In genomic region chr17:41659813-41660212, GRCh38 we compare ENCODE assay signal across 18 cellular contexts. TPM values are rescaled to one million over a fixed set of nuclear protein-coding genes. Genes with fewer than 3 reads are reported as not detected.
DNase-seq lines count a peak whose midpoint lies in the region; ATAC-seq, FAIRE-seq and TF ChIP-seq lines count a peak whose summit lies in the region.
"Had no signal": no experiment of that assay in that cellular context is flagged by ENCODE, and none has a peak within 500 bp of the region (broad histone marks: within the 10 kb centered on the region; RNA-seq: fewer than 3 reads in every experiment).

No MANE protein-coding gene starts in this region.

- no peak overlapping the region for H3K4ac ChIP-seq in mesenchymal stem cell (ENCODE audit: low read depth in 1 of 2, low read length in 2 of 2)

- TF ChIP-seq CTCF in GM12878 (IDR thresholded peaks at IDR 0.05 in 2 of 3, conservative IDR thresholded peaks at IDR 0.05 in 1 of 3; ENCODE audit: control insufficient read depth in 2 of 3, extremely low read depth in 1 of 3, insufficient read depth in 1 of 3, low read depth in 3 of 3, low read length in 3 of 3) (no peak), type B pancreatic cell (conservative IDR thresholded peaks at IDR 0.05) (no peak), SK-N-SH (IDR thresholded peaks at IDR 0.05) (no peak)

- H3K36me3 ChIP-seq in GM12878 (ENCODE audit: control insufficient read depth in 2 of 2, insufficient read depth in 2 of 2, low read length in 1 of 2) = no peaks in the 10 kb centered on the region
- no peaks in the 10 kb centered on the region for H3K36me3 ChIP-seq in mesenchymal stem cell (ENCODE audit: control insufficient read depth in 1 of 2, insufficient read depth in 2 of 2, low read depth in 1 of 2, low read length in 2 of 2)
- no peaks in the 10 kb centered on the region for H3K36me3 ChIP-seq in SK-N-SH (replicated peaks in 1 of 2; ENCODE audit: control insufficient read depth in 1 of 2, insufficient read depth in 2 of 2, low read length in 1 of 2)

- H2AFZ ChIP-seq in GM12878 (ENCODE audit: control insufficient read depth, low read depth, low read length) = no peak overlapping the region
- H2AFZ ChIP-seq in mesenchymal stem cell (ENCODE audit: low read depth, low read length) = no peak overlapping the region
- H2AFZ ChIP-seq in SK-N-SH (ENCODE audit: low read depth) = no peak overlapping the region

- peak overlapping the region; percentile 28 for H4K91ac ChIP-seq in mesenchymal stem cell (ENCODE audit: low read length)

- RAD21 ChIA-PET in GM12878 (lab: Charles Lee; ENCODE audit: unreplicated experiment) = interaction anchor here (1.0 to 9.6 kb wide), 3 partner anchors 11 to 110 kb away, joined by 3 to 193 read pairs (median 6); no protein-coding TSS in a partner anchor

- no peaks in the 10 kb centered on the region for H3K79me1 ChIP-seq in mesenchymal stem cell (replicated peaks; ENCODE audit: low read length, poor library complexity, severe bottlenecking)

- no peaks in the 10 kb centered on the region for H3K36me3 Mint-ChIP-seq in type B pancreatic cell

- 18% methylated on average over 6 of the region's 6 CpGs for WGBS in GM12878 (ENCODE audit: insufficient coverage, insufficient replicate concordance, low lambda C conversion rate, missing lambda C conversion rate)
- WGBS in mesenchymal stem cell = 88% methylated on average over 6 of the region's 6 CpGs
- WGBS in SK-N-SH (ENCODE audit: low lambda C conversion rate) = 88% methylated on average over 5 of the region's 6 CpGs

- H3K9me2 ChIP-seq in SK-N-SH = no peaks in the 10 kb centered on the region

- no peak overlapping the region for H2BK120ac ChIP-seq in mesenchymal stem cell (ENCODE audit: low read depth, low read length)

- BruUV-seq in GM12878 (replicated peaks; lab: Mats Ljungman, UMichigan) = no TSS peak

- no peak for ATAC-seq in GM12878
- ATAC-seq in GM19397 (IDR thresholded peaks at IDR 0.05; ENCODE audit: unreplicated experiment) = no peak
- no peak for ATAC-seq in HG03442 (IDR thresholded peaks at IDR 0.05; ENCODE audit: unreplicated experiment)

- H2BK5ac ChIP-seq in mesenchymal stem cell (ENCODE audit: low read depth, low read length, poor library complexity, severe bottlenecking) = no peak overlapping the region

- DNase-seq in NCI-H526 treated with DMSO at 0.1 percent for 48 hours (lab: John Stamatoyannopoulos, UW) (peak; percentile 94), GM12878 (ENCODE audit: low read depth, low spot score) (no peak), mesenchymal stem cell (no peak), type B pancreatic cell (ENCODE audit: extremely low spot score, unreplicated experiment) (no peak), SK-N-SH (no peak), NCI-H82 treated with DMSO at 0.1 percent for 48 hours (lab: John Stamatoyannopoulos, UW; ENCODE audit: unreplicated experiment) (no peak)
- DNase-seq: C1 segment of cervical spinal cord; DMS 273 treated with DMSO at 0.1 percent for 48 hours; H9; NCI-H1436; NCI-H2081 treated with DMSO at 0.1 percent for 48 hours; NCI-H524 treated with DMSO at 0.1 percent for 48 hours; NK-92 treated with Interleukin-12 subunit alpha and Interleukin-12 subunit beta, amount 100 ng/mL, for 24 hours; OCI-M1 had no signal

- H3K18ac ChIP-seq in mesenchymal stem cell (ENCODE audit: low read depth in 1 of 2, low read length in 2 of 2) = no peak overlapping the region

- no peak overlapping the region for H3K4me2 ChIP-seq in GM12878 (ENCODE audit: control insufficient read depth, insufficient read depth)
- no peak overlapping the region for H3K4me2 ChIP-seq in mesenchymal stem cell (ENCODE audit: low read length, poor library complexity, severe bottlenecking)
- no peak overlapping the region for H3K4me2 ChIP-seq in SK-N-SH

- H3K4me3 ChIP-seq in GM12878 = no peak overlapping the region
- H3K4me3 ChIP-seq in mesenchymal stem cell (ENCODE audit: insufficient read depth in 1 of 2, low read depth in 1 of 2, low read length in 2 of 2) = no peak overlapping the region
- no peak overlapping the region for H3K4me3 ChIP-seq in SK-N-SH (ENCODE audit: low read depth in 2 of 2, low read length in 1 of 2)

- H3K79me2 ChIP-seq in GM12878 (ENCODE audit: control insufficient read depth, insufficient read depth, low read length) (no peaks in the 10 kb centered on the region), SK-N-SH (ENCODE audit: insufficient read depth) (no peaks in the 10 kb centered on the region)

- H3K9ac ChIP-seq in GM12878 (ENCODE audit: control insufficient read depth, insufficient read depth, low read length) = no peak overlapping the region
- H3K9ac ChIP-seq in mesenchymal stem cell (ENCODE audit: low read length) = no peak overlapping the region
- no peak overlapping the region for H3K9ac ChIP-seq in SK-N-SH

- no peak overlapping the region for H3K23ac ChIP-seq in mesenchymal stem cell (ENCODE audit: low read length in 2 of 2)

- no peak overlapping the region for H4K8ac ChIP-seq in mesenchymal stem cell (ENCODE audit: low read length)

- no peak for FAIRE-seq in GM12878 (lab: Jason Lieb, UNC)

- H3K14ac ChIP-seq in mesenchymal stem cell (ENCODE audit: low read length in 2 of 2) = no peak overlapping the region

- SMC1A ChIA-PET in GM12878 (lab: Charles Lee; ENCODE audit: uncharacterized antibody, unreplicated experiment) = interaction anchor here (0.8 to 2.9 kb wide), 2 partner anchors 10 to 1242 kb away, joined by 3 to 24 read pairs; partner anchors contain the start of gene TOP2A

- no peak overlapping the region for H2AK5ac ChIP-seq in mesenchymal stem cell (ENCODE audit: low read length, severe bottlenecking)

- H3K9me3 Mint-ChIP-seq in type B pancreatic cell = no peaks in the 10 kb centered on the region
- H3K9me3 Mint-ChIP-seq: H9 had no signal

- CTCF ChIA-PET in GM12878 (lab: Yijun Ruan, JAX) = interaction anchor here (0.5 to 12.0 kb wide), 9 partner anchors 10 to 750 kb away, joined by 3 to 420 read pairs (median 3); no protein-coding TSS in a partner anchor
- CTCF ChIA-PET in SK-N-SH (lab: Yijun Ruan, JAX) = interaction anchor here (0.6 to 13.9 kb wide), 8 partner anchors 13 to 841 kb away, joined by 3 to 534 read pairs (median 32); no protein-coding TSS in a partner anchor

- no peaks in the 10 kb centered on the region for H3F3A ChIP-seq in SK-N-SH (replicated peaks; ENCODE audit: insufficient read depth)

- no peak for TF ChIP-seq POLR2A in GM12878 (IDR thresholded peaks at IDR 0.05; ENCODE audit: low read depth, low read length)

- H3K27me3 Mint-ChIP-seq in type B pancreatic cell = no peaks in the 10 kb centered on the region

- H3K4me1 ChIP-seq in GM12878 (ENCODE audit: control insufficient read depth, insufficient read depth, low read length) (no peaks in the 10 kb centered on the region; the same call in 1 of the 2 replicates), mesenchymal stem cell (ENCODE audit: control insufficient read depth, insufficient read depth, low read depth, low read length) (peaks cover 17% of the 10 kb centered on the region), SK-N-SH (ENCODE audit: control insufficient read depth in 1 of 2, insufficient read depth in 2 of 2, low read depth in 1 of 2, low read length in 1 of 2) (no peaks in the 10 kb centered on the region; a peak in 1 of 4 replicates)

- H2BK15ac ChIP-seq in mesenchymal stem cell (ENCODE audit: low read depth, poor library complexity, severe bottlenecking) = no peak overlapping the region

- no peak overlapping the region for H2BK12ac ChIP-seq in mesenchymal stem cell (ENCODE audit: low read length in 2 of 2)

- POLR2A ChIA-PET in GM12878 (lab: Charles Lee) = no interaction called here
- POLR2A ChIA-PET in SK-N-SH (lab: Yijun Ruan, JAX) = no interaction called here

- peak overlapping the region; percentile 67 for H3K27ac Mint-ChIP-seq in type B pancreatic cell

- H3K27ac ChIP-seq in GM12878 (ENCODE audit: control insufficient read depth, insufficient read depth) (no peak overlapping the region), mesenchymal stem cell (ENCODE audit: low read length, poor library complexity, severe bottlenecking) (no peak overlapping the region), SK-N-SH (ENCODE audit: low read depth in 2 of 2, low read length in 1 of 2) (no peak overlapping the region)

- TF ChIP-seq RAD21 in GM12878 (IDR thresholded peaks at IDR 0.05; ENCODE audit: insufficient read depth, low read depth, low read length) = no peak
- TF ChIP-seq RAD21 in SK-N-SH (IDR thresholded peaks at IDR 0.05; ENCODE audit: low read length) = no peak

- in situ Hi-C loops in GM12878 (cut with MboI) = loop anchor here (5.0 to 10.0 kb wide), 4 partner anchors 113 to 1045 kb away; no protein-coding TSS in a partner anchor

- H4K20me1 ChIP-seq in GM12878 (ENCODE audit: control insufficient read depth, insufficient read depth) (no peaks in the 10 kb centered on the region), SK-N-SH (ENCODE audit: insufficient read depth) (no peaks in the 10 kb centered on the region)

- H3K4me3 Mint-ChIP-seq in type B pancreatic cell = no peak overlapping the region
- H3K4me3 Mint-ChIP-seq: H9 had no signal

- TF ChIP-seq EP300 in GM12878 (IDR thresholded peaks at IDR 0.05; ENCODE audit: borderline replicate concordance in 1 of 2, control insufficient read depth in 1 of 2, low read depth in 2 of 2, low read length in 2 of 2) = no peak
- no peak for TF ChIP-seq EP300 in SK-N-SH (IDR thresholded peaks at IDR 0.05; ENCODE audit: borderline replicate concordance in 1 of 2, low read depth in 1 of 2, low read length in 1 of 2)

- intact Hi-C loops in GM12878 (cut with micrococcal nuclease; ENCODE audit: unreplicated experiment) = loop anchor here (5.0 kb wide), 4 partner anchors 68 to 858 kb away; no protein-coding TSS in a partner anchor

- H3K9me3 ChIP-seq in GM12878 (replicated peaks; ENCODE audit: control insufficient read depth, insufficient read depth, low read length) (no peaks in the 10 kb centered on the region), mesenchymal stem cell (ENCODE audit: control insufficient read depth, low read length) (no peaks in the 10 kb centered on the region), SK-N-SH (no peaks in the 10 kb centered on the region)

- peaks cover 12% of the 10 kb centered on the region for H3K4me1 Mint-ChIP-seq in type B pancreatic cell (ENCODE audit: unreplicated experiment)

- no peaks in the 10 kb centered on the region; a peak in 1 of 4 replicates for H3K27me3 ChIP-seq in GM12878 (replicated peaks in 1 of 2; ENCODE audit: control insufficient read depth in 2 of 2, insufficient read depth in 2 of 2, low read length in 1 of 2)
- H3K27me3 ChIP-seq in mesenchymal stem cell (ENCODE audit: control insufficient read depth in 1 of 2, insufficient read depth in 1 of 2, low read length in 2 of 2) = peaks cover 0 to 25% of the 10 kb centered on the region in 2 experiments
- no peaks in the 10 kb centered on the region; the same call in 1 of the 2 replicates for H3K27me3 ChIP-seq in SK-N-SH (ENCODE audit: insufficient read depth)

RNA-seq across cellular contexts. Expression of gene EIF1, which starts 28.9 kb away (rescaled TPM):
- 163 and 168 TPM in 2 replicates for total RNA-seq in GM12878 (2013; cell fraction: nucleolus; rRNA removed)
- total RNA-seq in GM12878 (2014; rRNA removed) (51.0 and 52.6 TPM in 2 replicates), GM12878 (2014; rRNA removed; fragmentation: Illumina TruSeq; extraction: Trizol) (39.4 and 46.7 TPM in 2 replicates), GM12878 (2021) (594 and 609 TPM in 2 replicates), type B pancreatic cell (ENCODE audit: low replicate concordance) (677 and 972 TPM in 2 replicates)
- polyA plus RNA-seq in GM12878 (2011; ENCODE audit: low read depth) = 318 TPM
- polyA plus RNA-seq in GM12878 (2011; rRNA removed) (367 TPM in 2 replicates), GM12878 (2014; fragmentation: Illumina TruSeq; extraction: Trizol) (325 and 382 TPM in 2 replicates), GM12878 (2014; fragmentation: Nextera tagmentation; extraction: Ambion mirVana) (100 to 1,000 TPM; 670 to 687 TPM), GM12878 (2014; rRNA removed) (144 and 168 TPM in 2 replicates), GM12878 (2016; fragmentation: Nextera tagmentation; extraction: Ambion mirVana) (100 to 1,000 TPM; 776 to 815 TPM), SK-N-SH (2012; rRNA removed) (300 and 336 TPM in 2 replicates)
- polyA plus RNA-seq in GM12878 (2011; cell fraction: cytosol; rRNA removed) = 104 and 156 TPM in 2 replicates
- 149 and 225 TPM in 2 replicates for polyA plus RNA-seq in GM12878 (2011; cell fraction: nucleus; rRNA removed)
- 834 and 1,158 TPM in 2 replicates for polyA plus RNA-seq in GM12878 (2012)
- 85.1 and 108 TPM in 2 replicates for polyA minus RNA-seq in GM12878 (2011; rRNA and poly(A)+ RNA removed)
- 86.3 and 100 TPM in 2 replicates for polyA minus RNA-seq in GM12878 (2011; cell fraction: cytosol; rRNA and poly(A)+ RNA removed)
- polyA minus RNA-seq in GM12878 (2011; cell fraction: nucleus; rRNA and poly(A)+ RNA removed) = 136 and 167 TPM in 2 replicates
- 1,039 TPM for polyA plus RNA-seq in mesenchymal stem cell (2013, experiment 1 of 2)
- polyA plus RNA-seq in mesenchymal stem cell (2013, experiment 2 of 2) = 1,049 TPM
- 360 and 565 TPM in 2 replicates for polyA plus RNA-seq in SK-N-SH (2012; cell fraction: cytosol; rRNA removed)
- 300 and 460 TPM in 2 replicates for polyA plus RNA-seq in SK-N-SH (2012; cell fraction: nucleus; rRNA removed)

RNA-seq across cellular contexts. Expression of gene KRT17, which starts 35.4 kb away (rescaled TPM):
- total RNA-seq in GM12878 (2013; cell fraction: nucleolus; rRNA removed) = 0.98 TPM in 1 of 2 replicates, not detected in the other
- total RNA-seq in GM12878 (2014; rRNA removed) (1.4 and 3.7 TPM in 2 replicates), GM12878 (2014; rRNA removed; fragmentation: Illumina TruSeq; extraction: Trizol) (2.4 and 2.7 TPM in 2 replicates), GM12878 (2021) (2.4 and 2.7 TPM in 2 replicates), type B pancreatic cell (ENCODE audit: low replicate concordance) (512 and 3,327 TPM in 2 replicates)
- 1.4 TPM for polyA plus RNA-seq in GM12878 (2011; ENCODE audit: low read depth)
- polyA plus RNA-seq in GM12878 (2011; rRNA removed) (13.5 and 30.0 TPM in 2 replicates), GM12878 (2014; fragmentation: Illumina TruSeq; extraction: Trizol) (1.9 TPM in 1 of 2 replicates, not detected in the other), GM12878 (2014; fragmentation: Nextera tagmentation; extraction: Ambion mirVana) (1 to 10 TPM in 1 of 2 experiments, under 1 TPM in 1; 0.47 to 1.4 TPM), GM12878 (2014; rRNA removed) (4.0 and 6.3 TPM in 2 replicates), GM12878 (2016; fragmentation: Nextera tagmentation; extraction: Ambion mirVana) (1 to 10 TPM; 4.2 to 5.5 TPM), SK-N-SH (2012; rRNA removed) (0.19 and 0.39 TPM in 2 replicates)
- 36.6 and 56.3 TPM in 2 replicates for polyA plus RNA-seq in GM12878 (2011; cell fraction: cytosol; rRNA removed)
- 28.1 and 30.4 TPM in 2 replicates for polyA plus RNA-seq in GM12878 (2011; cell fraction: nucleus; rRNA removed)
- 2.2 and 2.3 TPM in 2 replicates for polyA plus RNA-seq in GM12878 (2012)
- polyA minus RNA-seq in GM12878 (2011; rRNA and poly(A)+ RNA removed) = 12.3 and 14.0 TPM in 2 replicates
- polyA minus RNA-seq in GM12878 (2011; cell fraction: cytosol; rRNA and poly(A)+ RNA removed) = 32.6 and 47.8 TPM in 2 replicates
- 3.9 and 9.0 TPM in 2 replicates for polyA minus RNA-seq in GM12878 (2011; cell fraction: nucleus; rRNA and poly(A)+ RNA removed)
- 0.10 TPM for polyA plus RNA-seq in mesenchymal stem cell (2013, experiment 1 of 2)
- polyA plus RNA-seq in mesenchymal stem cell (2013, experiment 2 of 2) = not detected
- polyA plus RNA-seq in SK-N-SH (2012; cell fraction: cytosol; rRNA removed) = 0.13 and 0.14 TPM in 2 replicates
- 0.23 TPM in 1 of 2 replicates, not detected in the other for polyA plus RNA-seq in SK-N-SH (2012; cell fraction: nucleus; rRNA removed)

RNA-seq across cellular contexts. Expression of gene KRT16, which starts 47.2 kb away (rescaled TPM):
- total RNA-seq in GM12878 (2013; cell fraction: nucleolus; rRNA removed) = not detected in 2 replicates
- not detected in 2 replicates for total RNA-seq in GM12878 (2014; rRNA removed)
- not detected in 2 replicates for total RNA-seq in GM12878 (2014; rRNA removed; fragmentation: Illumina TruSeq; extraction: Trizol)
- total RNA-seq in GM12878 (2021) = not detected in 2 replicates
- not detected for polyA plus RNA-seq in GM12878 (2011; ENCODE audit: low read depth)
- 0.07 TPM in 1 of 2 replicates, not detected in the other for polyA plus RNA-seq in GM12878 (2011; rRNA removed)
- polyA plus RNA-seq in GM12878 (2011; cell fraction: cytosol; rRNA removed) = not detected in 2 replicates
- polyA plus RNA-seq in GM12878 (2011; cell fraction: nucleus; rRNA removed) = not detected in 2 replicates
- polyA plus RNA-seq in GM12878 (2012) = not detected in 2 replicates
- not detected in 2 replicates for polyA plus RNA-seq in GM12878 (2014; fragmentation: Illumina TruSeq; extraction: Trizol)
- not detected for polyA plus RNA-seq in GM12878 (2014; fragmentation: Nextera tagmentation; extraction: Ambion mirVana)
- polyA plus RNA-seq in GM12878 (2014; rRNA removed) = not detected in 2 replicates
- polyA plus RNA-seq in GM12878 (2016; fragmentation: Nextera tagmentation; extraction: Ambion mirVana) = not detected
- not detected in 2 replicates for polyA minus RNA-seq in GM12878 (2011; rRNA and poly(A)+ RNA removed)
- polyA minus RNA-seq in GM12878 (2011; cell fraction: cytosol; rRNA and poly(A)+ RNA removed) = not detected in 2 replicates
- polyA minus RNA-seq in GM12878 (2011; cell fraction: nucleus; rRNA and poly(A)+ RNA removed) = not detected in 2 replicates
- not detected for polyA plus RNA-seq in mesenchymal stem cell (2013, experiment 1 of 2)
- polyA plus RNA-seq in mesenchymal stem cell (2013, experiment 2 of 2) = not detected
- total RNA-seq in type B pancreatic cell (ENCODE audit: low replicate concordance) = 1.5 and 9.2 TPM in 2 replicates
- not detected in 2 replicates for polyA plus RNA-seq in SK-N-SH (2012; rRNA removed)
- not detected in 2 replicates for polyA plus RNA-seq in SK-N-SH (2012; cell fraction: cytosol; rRNA removed)
- not detected in 2 replicates for polyA plus RNA-seq in SK-N-SH (2012; cell fraction: nucleus; rRNA removed)
- total RNA-seq: H9, LHCN-M2 had no signal

RNA-seq across cellular contexts. Expression of gene GAST, which starts 52.3 kb away (rescaled TPM):
- not detected in 2 replicates for total RNA-seq in GM12878 (2013; cell fraction: nucleolus; rRNA removed)
- total RNA-seq in GM12878 (2014; rRNA removed) (not detected in 2 replicates), GM12878 (2014; rRNA removed; fragmentation: Illumina TruSeq; extraction: Trizol) (not detected in 2 replicates), GM12878 (2021) (not detected in 2 replicates), type B pancreatic cell (ENCODE audit: low replicate concordance) (119 and 193 TPM in 2 replicates)
- not detected for polyA plus RNA-seq in GM12878 (2011; ENCODE audit: low read depth)
- polyA plus RNA-seq in GM12878 (2011; rRNA removed) (not detected in 2 replicates), GM12878 (2014; fragmentation: Illumina TruSeq; extraction: Trizol) (not detected in 2 replicates), GM12878 (2014; fragmentation: Nextera tagmentation; extraction: Ambion mirVana) (not detected), GM12878 (2014; rRNA removed) (not detected in 2 replicates), GM12878 (2016; fragmentation: Nextera tagmentation; extraction: Ambion mirVana) (not detected), SK-N-SH (2012; rRNA removed) (not detected in 2 replicates)
- not detected in 2 replicates for polyA plus RNA-seq in GM12878 (2011; cell fraction: cytosol; rRNA removed)
- polyA plus RNA-seq in GM12878 (2011; cell fraction: nucleus; rRNA removed) = not detected in 2 replicates
- polyA plus RNA-seq in GM12878 (2012) = not detected in 2 replicates
- not detected in 2 replicates for polyA minus RNA-seq in GM12878 (2011; rRNA and poly(A)+ RNA removed)
- not detected in 2 replicates for polyA minus RNA-seq in GM12878 (2011; cell fraction: cytosol; rRNA and poly(A)+ RNA removed)
- polyA minus RNA-seq in GM12878 (2011; cell fraction: nucleus; rRNA and poly(A)+ RNA removed) = not detected in 2 replicates
- polyA plus RNA-seq in mesenchymal stem cell (2013, experiment 1 of 2) = not detected
- not detected for polyA plus RNA-seq in mesenchymal stem cell (2013, experiment 2 of 2)
- polyA plus RNA-seq in SK-N-SH (2012; cell fraction: cytosol; rRNA removed) = not detected in 2 replicates
- polyA plus RNA-seq in SK-N-SH (2012; cell fraction: nucleus; rRNA removed) = not detected in 2 replicates
- total RNA-seq: Daoy, H9, LHCN-M2 had no signal

Comparison
In these comparisons a context has a peak if more than half of its experiments do, and no peak if none do; other contexts are left out.
1. RNA of gene KRT17, which starts 35.4 kb away (total RNA-seq): 512 to 3,327 TPM in type B pancreatic cell; 0.98 to 3.7 TPM in GM12878; every median in the first group is over 100 times any median in the second.